Comparison of ENCODE assay signal across 9 cellular contexts in the genomic region with DNA sequence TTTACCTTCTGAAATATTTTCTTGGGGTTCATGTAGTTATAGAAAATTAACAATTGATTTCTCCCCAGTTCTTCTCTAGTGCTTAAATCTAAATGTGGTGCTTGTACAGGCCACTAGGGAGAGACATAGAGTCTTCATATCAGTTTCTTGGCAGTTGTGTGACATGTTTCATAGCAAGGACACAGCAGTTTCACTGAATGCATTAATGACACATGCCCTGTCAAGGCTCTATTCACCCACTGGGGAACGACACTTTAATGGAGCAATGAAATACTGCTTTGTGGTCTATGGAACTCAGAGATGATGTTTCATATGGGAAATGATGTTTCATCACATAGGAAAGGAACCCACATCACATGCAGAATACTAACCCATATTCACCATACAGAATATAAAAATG. TPM values are rescaled to one million over a fixed set of nuclear protein-coding genes. Genes with fewer than 3 reads are reported as not detected.
A peak's percentile ranks its signal among the peaks of the same experiment; 100 is the strongest.
DNase-seq lines count a peak whose midpoint lies in the region; ATAC-seq and TF ChIP-seq lines count a peak whose summit lies in the region.
"Had no signal": no experiment of that assay in that cellular context is flagged by ENCODE, and none has a peak within 500 bp of the region (broad histone marks: within the 10 kb centered on the region; RNA-seq: fewer than 3 reads in every experiment).

No MANE protein-coding gene starts in this region.

- no peaks in the 10 kb centered on the region for H3K36me3 Mint-ChIP-seq in progenitor cell of endocrine pancreas (ENCODE audit: insufficient read depth)

- H3K9me3 Mint-ChIP-seq in progenitor cell of endocrine pancreas (ENCODE audit: low read depth), result no peaks in the 10 kb centered on the region
- H3K9me3 Mint-ChIP-seq: natural killer cell treated with Interleukin-12 subunit alpha and Interleukin-12 subunit beta and Interleukin-15 and Interleukin-18, amount 100 ng/mL, for 72 hours had no signal

- TF ChIP-seq CTCF in epithelial cell of proximal tubule (conservative IDR thresholded peaks at IDR 0.05; ENCODE audit: low read depth, low read length) (peak; percentile 78), progenitor cell of endocrine pancreas (IDR thresholded peaks at IDR 0.05; ENCODE audit: unreplicated experiment) (peak; percentile 69)

- peak; percentile 51 for DNase-seq in Ammon's horn (ENCODE audit: low spot score)
- peak; percentile 70 for DNase-seq in OCI-M1 (lab: John Stamatoyannopoulos, UW)
- DNase-seq in epithelial cell of proximal tubule (ENCODE audit: low read depth), result no peak
- no peak for DNase-seq in progenitor cell of endocrine pancreas (ENCODE audit: low spot score, unreplicated experiment)
- no peak for DNase-seq in NCI-H2196 (lab: John Stamatoyannopoulos, UW; ENCODE audit: unreplicated experiment)
- no peak for DNase-seq in activated CD4-positive, alpha-beta T cell treated with anti-CD3 and anti-CD28 coated beads, Interleukin-2, amount 50 U/mL, for 1 hour

- ATAC-seq in GM18861 (IDR thresholded peaks at IDR 0.05; ENCODE audit: unreplicated experiment) (peak; percentile 84), HG03095 (IDR thresholded peaks at IDR 0.05; ENCODE audit: unreplicated experiment) (peak; percentile 61)

- H3K27ac Mint-ChIP-seq in progenitor cell of endocrine pancreas, result no peak overlapping the region
- H3K27ac Mint-ChIP-seq: natural killer cell treated with Interleukin-12 subunit alpha and Interleukin-12 subunit beta and Interleukin-15 and Interleukin-18, amount 100 ng/mL, for 72 hours had no signal

- H3K4me1 Mint-ChIP-seq in progenitor cell of endocrine pancreas (ENCODE audit: low read depth), result peaks cover 5% of the 10 kb centered on the region

- no peak overlapping the region for H3K4me3 Mint-ChIP-seq in progenitor cell of endocrine pancreas (ENCODE audit: low read depth)
- H3K4me3 Mint-ChIP-seq: natural killer cell treated with Interleukin-12 subunit alpha and Interleukin-12 subunit beta and Interleukin-15 and Interleukin-18, amount 100 ng/mL, for 72 hours had no signal

- peaks cover 23% of the 10 kb centered on the region for H3K27me3 Mint-ChIP-seq in progenitor cell of endocrine pancreas

- H3K4me3 ChIP-seq in epithelial cell of proximal tubule (ENCODE audit: low read depth, low read length), result no peak overlapping the region

RNA-seq across cellular contexts. Expression of a gene that starts 2.8 kb away (rescaled TPM):
- total RNA-seq in epithelial cell of proximal tubule, result 3.2 and 11.0 TPM in 2 replicates
- total RNA-seq in progenitor cell of endocrine pancreas, result 0.38 and 0.67 TPM in 2 replicates
- total RNA-seq: natural killer cell treated with Interleukin-12 subunit alpha and Interleukin-12 subunit beta and Interleukin-15 and Interleukin-18, amount 100 ng/mL, for 72 hours had no signal

Comparison
In these comparisons a context has a peak if more than half of its experiments do, and no peak if none do; other contexts are left out.
1. DNase-seq: peak in Ammon's horn (single experiment) and OCI-M1 (single experiment); none in epithelial cell of proximal tubule (single experiment), progenitor cell of endocrine pancreas (single experiment), NCI-H2196 (single experiment) and activated CD4-positive, alpha-beta T cell treated with anti-CD3 and anti-CD28 coated beads, Interleukin-2, amount 50 U/mL, for 1 hour (single experiment).